23 cellular contexts compared by ENCODE assay signal in the genomic region with DNA sequence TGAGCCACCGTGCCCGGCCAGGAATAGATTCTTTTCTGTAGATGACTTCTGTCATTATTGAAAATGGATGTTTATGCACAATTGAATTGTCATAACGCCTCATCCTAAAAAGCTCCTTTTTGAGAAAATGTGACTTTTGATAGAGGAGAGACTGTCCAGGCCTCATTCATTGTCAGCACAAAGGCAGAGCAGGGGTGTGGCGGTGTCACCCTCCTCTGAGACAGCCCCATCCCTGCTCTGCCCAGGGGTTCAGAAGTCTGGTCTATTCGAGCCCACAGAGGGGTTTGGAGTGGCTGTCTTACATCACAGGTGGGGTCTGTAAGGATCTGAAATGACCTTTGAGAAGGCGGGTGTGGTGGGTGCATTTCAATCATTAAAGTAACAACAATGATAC.
A peak's percentile ranks its signal among the peaks of the same experiment; 100 is the strongest.
DNase-seq lines count a peak whose midpoint lies in the region; ATAC-seq, FAIRE-seq and TF ChIP-seq lines count a peak whose summit lies in the region.
"Had no signal": no experiment of that assay in that cellular context is flagged by ENCODE, and none has a peak within 500 bp of the region (broad histone marks: within the 10 kb centered on the region; RNA-seq: fewer than 3 reads in every experiment).

No MANE protein-coding gene starts in this region.

- H3K4me1 Mint-ChIP-seq in type B pancreatic cell (ENCODE audit: unreplicated experiment), result peaks cover 31% of the 10 kb centered on the region

- H3K4me1 ChIP-seq in IMR-90 (ENCODE audit: control insufficient read depth, insufficient read depth, low read length) (peaks cover 12% of the 10 kb centered on the region), mucosa of rectum (ENCODE audit: control insufficient read depth in 2 of 2, insufficient read depth in 2 of 2, low read length in 2 of 2) (peaks cover 18 to 46% of the 10 kb centered on the region in 2 donors)

- no peak overlapping the region for H2AK5ac ChIP-seq in IMR-90 (ENCODE audit: low read depth, low read length)

- TF ChIP-seq RAD21 in IMR-90 (IDR thresholded peaks at IDR 0.05; ENCODE audit: low read length), result no peak

- 0 out of 2 replicates have a peak, but pooled peaks cover 3% of the 10 kb centered on the region for H3K36me3 ChIP-seq in IMR-90 (ENCODE audit: control insufficient read depth, insufficient read depth, low read length)
- peaks cover 0 to 2% of the 10 kb centered on the region in 2 donors for H3K36me3 ChIP-seq in mucosa of rectum (ENCODE audit: control insufficient read depth in 2 of 2, insufficient read depth in 2 of 2, low read length in 2 of 2)
- H3K36me3 ChIP-seq: BLaER1, SJCRH30 had no signal

- H3K27ac ChIP-seq in IMR-90 (ENCODE audit: insufficient read depth, low read length) (no peak overlapping the region), RWPE1 (peak overlapping the region; percentile 84), mucosa of rectum (ENCODE audit: low read depth in 2 of 2, low read length in 2 of 2) (peak overlapping the region; percentile 48 to 56)
- H3K27ac ChIP-seq: BLaER1, GM23248, HL-60, SJCRH30 had no signal

- peaks cover 3% of the 10 kb centered on the region for H3K36me3 Mint-ChIP-seq in type B pancreatic cell

- dilution Hi-C loops in IMR-90 (cut with HindIII; ENCODE audit: low sequenced_read_pairs, unreplicated experiment), result no loop called here

- peak overlapping the region; percentile 50 for H2AK9ac ChIP-seq in IMR-90 (replicated peaks; ENCODE audit: low read depth, low read length, poor library complexity)

- H3K14ac ChIP-seq in IMR-90 (replicated peaks; ENCODE audit: low read depth, low read length), result no peak overlapping the region

- H3K9ac ChIP-seq in IMR-90 (ENCODE audit: low read depth, low read length), result no peak overlapping the region
- H3K9ac ChIP-seq in mucosa of rectum (ENCODE audit: low read depth in 1 of 2, low read length in 2 of 2), result no peak overlapping the region
- H3K9ac ChIP-seq: BLaER1, GM23248 had no signal

- no peak overlapping the region for H2BK120ac ChIP-seq in IMR-90 (ENCODE audit: low read depth, low read length)

- CTCF ChIA-PET in IMR-90 (lab: Yijun Ruan, JAX) (no interaction called here), RWPE1 (lab: Yijun Ruan, JAX) (no interaction called here)

- no peak for TF ChIP-seq POLR2A in IMR-90 (IDR thresholded peaks at IDR 0.05; ENCODE audit: low read depth, low read length)

- no peaks in the 10 kb centered on the region for H3K27me3 ChIP-seq in IMR-90 (ENCODE audit: control insufficient read depth, insufficient read depth, low read length)
- H3K27me3 ChIP-seq in mucosa of rectum (ENCODE audit: control insufficient read depth in 2 of 2, insufficient read depth in 2 of 2, low read length in 2 of 2), result no peaks in the 10 kb centered on the region
- H3K27me3 ChIP-seq: BLaER1, SJCRH30 had no signal

- peaks cover 16 to 66% of the 10 kb centered on the region in 2 experiments for H3K79me1 ChIP-seq in IMR-90 (ENCODE audit: low read depth in 1 of 2, low read length in 2 of 2)

- no peak overlapping the region for H2BK20ac ChIP-seq in IMR-90 (ENCODE audit: low read depth, low read length)

- intact Hi-C loops in IMR-90 (cut with micrococcal nuclease), result no loop called here

- H3K18ac ChIP-seq in IMR-90 (ENCODE audit: low read depth, low read length), result no peak overlapping the region

- no peak for FAIRE-seq in GM19239 (lab: Jason Lieb, UNC)

- H4K91ac ChIP-seq in IMR-90 (ENCODE audit: insufficient read depth, low read depth, low read length), result no peak overlapping the region; the same call in 1 of the 2 replicates

- in situ Hi-C loops in IMR-90 (cut with MboI; ENCODE audit: low sequenced_read_pairs), result no loop called here

- no peaks in the 10 kb centered on the region for H4K20me1 ChIP-seq in IMR-90 (ENCODE audit: insufficient read depth, low read length)
- H4K20me1 ChIP-seq: BLaER1 had no signal

- DNase-seq in IMR-90, result no peak
- DNase-seq in RWPE1 (ENCODE audit: low spot score), result no peak
- no peak for DNase-seq in type B pancreatic cell (ENCODE audit: extremely low spot score, unreplicated experiment)
- no peak for DNase-seq in GM19239 (ENCODE audit: insufficient read length, low spot score)
- no peak for DNase-seq in stimulated activated CD4-positive, alpha-beta T cell treated with anti-CD3 and anti-CD28 coated beads, Interleukin-2, amount 100 ng/mL, for 48 hours
- DNase-seq: ACHN; CD4-positive, alpha-beta T cell; COR-L47; DMS 273 treated with DMSO at 0.1 percent for 48 hours; DMS79 treated with DMSO at 0.1 percent for 48 hours; GM23248; H9; MV-4-11; NCI-H1417; NCI-H1694 treated with DMSO at 0.1 percent for 48 hours; NCI-H2081 treated with DMSO at 0.1 percent for 48 hours; NCI-H446 treated with DMSO at 0.1 percent for 48 hours; NCI-H526 treated with DMSO at 0.1 percent for 48 hours; SJCRH30 had no signal

- H3K56ac ChIP-seq in IMR-90 (ENCODE audit: extremely low read depth, insufficient read depth, low read length), result no peak overlapping the region

- H3K9me1 ChIP-seq in IMR-90 (ENCODE audit: insufficient read depth, low read length), result peaks cover 18% of the 10 kb centered on the region

- no CpG with 5 or more reads among the region's 6 CpGs for WGBS in IMR-90 (ENCODE audit: extremely low coverage in 2 of 2, insufficient read length in 1 of 2), 2 experiments

- peak overlapping the region; percentile 83 for H3K27ac Mint-ChIP-seq in type B pancreatic cell
- H3K27ac Mint-ChIP-seq: CD4-positive, alpha-beta T cell; H9 had no signal

- peak overlapping the region; percentile 39 for H2AFZ ChIP-seq in IMR-90 (replicated peaks; ENCODE audit: low read length, poor library complexity)
- H2AFZ ChIP-seq: GM23248 had no signal

- no peak for ATAC-seq in IMR-90 (ENCODE audit: low read depth)
- no peak for ATAC-seq in GM21447 (IDR thresholded peaks at IDR 0.05; ENCODE audit: unreplicated experiment)

- TF ChIP-seq CTCF in IMR-90 (conservative IDR thresholded peaks at IDR 0.05; ENCODE audit: low read depth, low read length), result no peak
- no peak for TF ChIP-seq CTCF in RWPE1 (conservative IDR thresholded peaks at IDR 0.05; ENCODE audit: low read depth)
- no peak for TF ChIP-seq CTCF in type B pancreatic cell (conservative IDR thresholded peaks at IDR 0.05)

- no peaks in the 10 kb centered on the region for H3K27me3 Mint-ChIP-seq in type B pancreatic cell
- H3K27me3 Mint-ChIP-seq: CD4-positive, alpha-beta T cell had no signal

- H2BK5ac ChIP-seq in IMR-90 (ENCODE audit: low read depth, low read length, poor library complexity, severe bottlenecking), result no peak overlapping the region

- H3K4me3 ChIP-seq in IMR-90 (ENCODE audit: insufficient read depth, low read depth, low read length) (no peak overlapping the region), mucosa of rectum (ENCODE audit: low read length in 2 of 2) (no peak overlapping the region)
- H3K4me3 ChIP-seq: BLaER1, GM23248, SJCRH30 had no signal

- H2BK15ac ChIP-seq in IMR-90 (ENCODE audit: low read depth, low read length), result 0 out of 3 replicates have a peak overlapping the region, but pooled peaks have one; percentile 56

- H3K9me3 ChIP-seq in IMR-90 (ENCODE audit: control insufficient read depth, insufficient read depth, low read length), result peaks cover 9% of the 10 kb centered on the region
- no peaks in the 10 kb centered on the region for H3K9me3 ChIP-seq in mucosa of rectum (ENCODE audit: control insufficient read depth in 2 of 2, low read length in 2 of 2)
- H3K9me3 ChIP-seq: BLaER1 had no signal

- no peaks in the 10 kb centered on the region for H3K9me3 Mint-ChIP-seq in type B pancreatic cell
- H3K9me3 Mint-ChIP-seq: CD4-positive, alpha-beta T cell; H9 had no signal

- no peak overlapping the region for H4K5ac ChIP-seq in IMR-90 (ENCODE audit: low read depth, low read length)

- H4K8ac ChIP-seq in IMR-90 (ENCODE audit: low read depth in 2 of 2, low read length in 2 of 2), result no peak overlapping the region

- POLR2A ChIA-PET in IMR-90 (lab: Charles Lee; ENCODE audit: unreplicated experiment), result no interaction called here
- POLR2A ChIA-PET in RWPE1 (lab: Yijun Ruan, JAX; ENCODE audit: low non-redundant PET), result no interaction called here

- H3K4me3 Mint-ChIP-seq in type B pancreatic cell, result no peak overlapping the region
- H3K4me3 Mint-ChIP-seq: CD4-positive, alpha-beta T cell; H9 had no signal

- no TSS peak for BruUV-seq in IMR-90 (replicated peaks; lab: Mats Ljungman, UMichigan)

- peak overlapping the region; percentile 42; the same call in 1 of the 2 replicates for H3K4ac ChIP-seq in IMR-90 (ENCODE audit: low read depth, low read length)

- no peak overlapping the region for H3K4me2 ChIP-seq in IMR-90 (ENCODE audit: low read depth, low read length)
- H3K4me2 ChIP-seq: BLaER1 had no signal

- H3K23ac ChIP-seq in IMR-90 (ENCODE audit: low read depth, low read length), result no peak overlapping the region

TF ChIP-seq in IMR-90, 13 proteins besides CTCF, POLR2A, EP300 and RAD21:
- TF ChIP-seq, protein P1, sequence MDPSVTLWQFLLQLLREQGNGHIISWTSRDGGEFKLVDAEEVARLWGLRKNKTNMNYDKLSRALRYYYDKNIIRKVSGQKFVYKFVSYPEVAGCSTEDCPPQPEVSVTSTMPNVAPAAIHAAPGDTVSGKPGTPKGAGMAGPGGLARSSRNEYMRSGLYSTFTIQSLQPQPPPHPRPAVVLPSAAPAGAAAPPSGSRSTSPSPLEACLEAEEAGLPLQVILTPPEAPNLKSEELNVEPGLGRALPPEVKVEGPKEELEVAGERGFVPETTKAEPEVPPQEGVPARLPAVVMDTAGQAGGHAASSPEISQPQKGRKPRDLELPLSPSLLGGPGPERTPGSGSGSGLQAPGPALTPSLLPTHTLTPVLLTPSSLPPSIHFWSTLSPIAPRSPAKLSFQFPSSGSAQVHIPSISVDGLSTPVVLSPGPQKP (IDR thresholded peaks at IDR 0.05; ENCODE audit: borderline replicate concordance, low read depth, low read length), result no peak
- TF ChIP-seq SMC3 (IDR thresholded peaks at IDR 0.05; ENCODE audit: low read depth, low read length) (no peak), BHLHE40 (IDR thresholded peaks at IDR 0.05; ENCODE audit: low read depth, low read length) (no peak), FOS (IDR thresholded peaks at IDR 0.05; ENCODE audit: low read depth, low read length) (no peak), MAZ (IDR thresholded peaks at IDR 0.05; ENCODE audit: borderline replicate concordance, low read depth, low read length) (no peak), RFX5 (IDR thresholded peaks at IDR 0.05; ENCODE audit: low read depth, low read length) (no peak), CHD1 (IDR thresholded peaks at IDR 0.05; ENCODE audit: low read depth, low read length) (no peak), CEBPB (IDR thresholded peaks at IDR 0.05; ENCODE audit: low read depth, low read length) (no peak), NFE2L2 (IDR thresholded peaks at IDR 0.05; ENCODE audit: low read depth, low read length) (no peak)
- TF ChIP-seq, protein P2, sequence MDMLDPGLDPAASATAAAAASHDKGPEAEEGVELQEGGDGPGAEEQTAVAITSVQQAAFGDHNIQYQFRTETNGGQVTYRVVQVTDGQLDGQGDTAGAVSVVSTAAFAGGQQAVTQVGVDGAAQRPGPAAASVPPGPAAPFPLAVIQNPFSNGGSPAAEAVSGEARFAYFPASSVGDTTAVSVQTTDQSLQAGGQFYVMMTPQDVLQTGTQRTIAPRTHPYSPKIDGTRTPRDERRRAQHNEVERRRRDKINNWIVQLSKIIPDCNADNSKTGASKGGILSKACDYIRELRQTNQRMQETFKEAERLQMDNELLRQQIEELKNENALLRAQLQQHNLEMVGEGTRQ (IDR thresholded peaks at IDR 0.05; ENCODE audit: low read depth, low read length), result no peak
